Comparison of ENCODE assay signal across 8 cellular contexts in the genomic region with DNA sequence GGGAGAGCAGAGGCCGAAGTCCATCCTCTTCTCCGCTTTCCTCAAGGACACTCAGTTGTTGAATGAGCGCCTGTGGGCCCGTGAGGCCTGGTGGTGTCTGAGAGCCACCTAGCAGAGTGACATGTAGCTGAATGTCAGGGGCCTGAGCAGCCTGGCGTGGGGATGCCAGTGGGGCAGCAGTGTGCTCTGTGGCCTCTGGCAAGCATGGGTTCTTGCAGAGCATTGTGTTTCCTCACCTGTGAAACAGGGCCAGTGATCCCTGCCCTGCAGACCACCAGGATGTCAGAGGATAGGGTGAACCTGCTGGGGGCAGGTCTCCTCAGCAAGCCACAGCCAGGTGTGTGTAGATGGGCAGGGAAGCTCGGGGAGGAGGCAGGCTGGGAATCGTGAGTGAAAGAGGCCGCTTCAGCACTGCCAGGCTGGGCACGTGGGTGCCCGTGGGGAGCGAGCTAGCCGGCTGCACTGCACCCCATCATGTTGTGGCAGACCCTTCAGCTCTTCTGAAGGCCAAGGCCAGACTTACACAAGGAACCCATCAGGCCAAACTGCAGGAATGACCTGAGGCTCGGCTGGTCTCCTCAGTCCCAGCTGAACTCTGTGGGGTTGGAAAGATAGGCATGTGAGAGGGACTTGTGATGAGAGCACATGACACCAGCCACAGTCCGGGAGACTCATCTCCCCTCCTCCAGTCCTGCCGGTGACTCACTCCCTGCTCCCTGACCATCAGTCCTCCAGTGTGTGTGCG. TPM values are rescaled to one million over a fixed set of nuclear protein-coding genes. Genes with fewer than 3 reads are reported as not detected.
DNase-seq lines count a peak whose midpoint lies in the region; TF ChIP-seq lines count a peak whose summit lies in the region.

No MANE protein-coding gene starts in this region.

- no peak for TF ChIP-seq POLR2A in esophagus squamous epithelium (IDR thresholded peaks at IDR 0.05)

- H3K9me2 ChIP-seq in Karpas-422 (replicated peaks; ENCODE audit: insufficient read depth, low read length), result no peaks in the 10 kb centered on the region

- no peak overlapping the region for H2AFZ ChIP-seq in neural progenitor cell (replicated peaks)
- H2AFZ ChIP-seq in Karpas-422 (ENCODE audit: low read length), result no peak overlapping the region

- H3K9me3 Mint-ChIP-seq in neural progenitor cell, result no peaks in the 10 kb centered on the region

- POLR2A ChIA-PET in HEK293T (lab: Yijun Ruan, JAX), result interaction anchor here (0.9 to 1.1 kb wide), 2 partner anchors 15 to 50 kb away, joined by 3 to 4 read pairs; no protein-coding TSS in a partner anchor

- no peaks in the 10 kb centered on the region for H3K9me3 ChIP-seq in esophagus squamous epithelium
- H3K9me3 ChIP-seq in neural progenitor cell (ENCODE audit: low read depth), result no peaks in the 10 kb centered on the region
- H3K9me3 ChIP-seq in ascending aorta, result no peaks in the 10 kb centered on the region
- H3K9me3 ChIP-seq in Karpas-422 (ENCODE audit: low read length), result no peaks in the 10 kb centered on the region

- H3K4me1 Mint-ChIP-seq in neural progenitor cell, result peaks cover 82% of the 10 kb centered on the region

- H3K79me2 ChIP-seq in neural progenitor cell (ENCODE audit: low read depth) (peaks cover 100% of the 10 kb centered on the region), Karpas-422 (ENCODE audit: low read length) (peaks cover 99% of the 10 kb centered on the region)

- intact Hi-C loops in esophagus squamous epithelium (cut with DNase I) (no loop called here), ascending aorta (cut with DNase I) (no loop called here)

- CTCF ChIA-PET in HEK293T (lab: Yijun Ruan, JAX), result interaction anchor here (0.6 kb wide), 1 partner anchor 9 kb away, joined by 3 read pairs; no protein-coding TSS in a partner anchor

- no peak overlapping the region for H3K9ac ChIP-seq in neural progenitor cell
- H3K9ac ChIP-seq in Karpas-422 (ENCODE audit: low read length), result no peak overlapping the region

- H3K27ac Mint-ChIP-seq in neural progenitor cell, result no peak overlapping the region

- H3K4me3 ChIP-seq in esophagus squamous epithelium (peak overlapping the region in 1 of 4 donors; percentile 26), neural progenitor cell (no peak overlapping the region), ascending aorta (no peak overlapping the region), Karpas-422 (ENCODE audit: low read length) (no peak overlapping the region)

- peak; percentile 75 for DNase-seq in GM04503 (ENCODE audit: low read depth)
- peak; percentile 95 for DNase-seq in RPMI7951 (ENCODE audit: low read depth)
- DNase-seq in esophagus squamous epithelium (lab: John Stamatoyannopoulos, UW), result no peak
- no peak for DNase-seq in neural progenitor cell (ENCODE audit: low spot score)
- DNase-seq in ascending aorta (ENCODE audit: low spot score in 2 of 2), result no peak
- no peak for DNase-seq in D341Med (ENCODE audit: low spot score)
- no peak for DNase-seq in Karpas-422
- no peak for DNase-seq in HEK293T (ENCODE audit: extremely low spot score)

- H3K36me3 ChIP-seq in esophagus squamous epithelium (no peaks in the 10 kb centered on the region), neural progenitor cell (no peaks in the 10 kb centered on the region), ascending aorta (no peaks in the 10 kb centered on the region), Karpas-422 (ENCODE audit: insufficient read depth, low read length) (no peaks in the 10 kb centered on the region)

- peak overlapping the region; percentile 30 for H3K4me3 Mint-ChIP-seq in neural progenitor cell

- H4K20me1 ChIP-seq in neural progenitor cell (ENCODE audit: low read depth), result peaks cover 97% of the 10 kb centered on the region
- peaks cover 32% of the 10 kb centered on the region for H4K20me1 ChIP-seq in Karpas-422 (ENCODE audit: insufficient read depth, low read depth, low read length)

- peaks cover 7% of the 10 kb centered on the region for H3K27me3 Mint-ChIP-seq in neural progenitor cell (ENCODE audit: insufficient read depth, low read depth)

- H3K27me3 ChIP-seq in esophagus squamous epithelium (no peaks in the 10 kb centered on the region), neural progenitor cell (no peaks in the 10 kb centered on the region), ascending aorta (no peaks in the 10 kb centered on the region), Karpas-422 (ENCODE audit: low read length) (no peaks in the 10 kb centered on the region)

- H3K4me2 ChIP-seq in neural progenitor cell (no peak overlapping the region), Karpas-422 (ENCODE audit: low read depth, low read length, poor library complexity, severe bottlenecking) (no peak overlapping the region)

- peaks cover 5% of the 10 kb centered on the region for H3F3A ChIP-seq in neural progenitor cell (ENCODE audit: low read depth)

- peaks cover 14% of the 10 kb centered on the region for H3K36me3 Mint-ChIP-seq in neural progenitor cell

- no peak for TF ChIP-seq CTCF in esophagus squamous epithelium (IDR thresholded peaks at IDR 0.05)
- no peak for TF ChIP-seq CTCF in neural progenitor cell (IDR thresholded peaks at IDR 0.05)
- TF ChIP-seq CTCF in ascending aorta (IDR thresholded peaks at IDR 0.05), result no peak

- 45 to 55% methylated on average over 6 to 12 of the region's 16 CpGs for WGBS in esophagus squamous epithelium, 2 donors

- H3K27ac ChIP-seq in esophagus squamous epithelium (peak overlapping the region; percentile 76 to 87 (median 80)), neural progenitor cell (no peak overlapping the region), ascending aorta (no peak overlapping the region), Karpas-422 (ENCODE audit: low read length) (no peak overlapping the region)

- H3K4me1 ChIP-seq in esophagus squamous epithelium, result peaks cover 62 to 96% (median 81%) of the 10 kb centered on the region in 3 donors
- peaks cover 26% of the 10 kb centered on the region for H3K4me1 ChIP-seq in neural progenitor cell
- H3K4me1 ChIP-seq in ascending aorta, result peaks cover 9 to 22% of the 10 kb centered on the region in 2 donors
- peaks cover 30% of the 10 kb centered on the region for H3K4me1 ChIP-seq in Karpas-422 (ENCODE audit: low read length)

TF ChIP-seq in HEK293T, 16 proteins besides CTCF, POLR2A, EP300 and RAD21:
- TF ChIP-seq NFRKB (IDR thresholded peaks at IDR 0.05) (no peak), FOXA1 (IDR thresholded peaks at IDR 0.05) (no peak), HDGF (IDR thresholded peaks at IDR 0.05; ENCODE audit: borderline replicate concordance) (no peak), ARNT (IDR thresholded peaks at IDR 0.05) (no peak), LEF1 (IDR thresholded peaks at IDR 0.05; ENCODE audit: borderline replicate concordance) (no peak), L3MBTL2 (conservative IDR thresholded peaks at IDR 0.05) (no peak), TARDBP (IDR thresholded peaks at IDR 0.05) (no peak), FOXM1 (IDR thresholded peaks at IDR 0.05; ENCODE audit: borderline replicate concordance) (no peak), FOXK2 (IDR thresholded peaks at IDR 0.05) (no peak), CTBP1 (IDR thresholded peaks at IDR 0.05; ENCODE audit: borderline replicate concordance) (no peak), SUZ12 (IDR thresholded peaks at IDR 0.05) (no peak), SP1 (IDR thresholded peaks at IDR 0.05) (no peak), ZNF384 (IDR thresholded peaks at IDR 0.05) (no peak), ELF4 (IDR thresholded peaks at IDR 0.05) (no peak), BHLHE40 (IDR thresholded peaks at IDR 0.05; ENCODE audit: borderline replicate concordance) (no peak)
- TF ChIP-seq, protein P1, sequence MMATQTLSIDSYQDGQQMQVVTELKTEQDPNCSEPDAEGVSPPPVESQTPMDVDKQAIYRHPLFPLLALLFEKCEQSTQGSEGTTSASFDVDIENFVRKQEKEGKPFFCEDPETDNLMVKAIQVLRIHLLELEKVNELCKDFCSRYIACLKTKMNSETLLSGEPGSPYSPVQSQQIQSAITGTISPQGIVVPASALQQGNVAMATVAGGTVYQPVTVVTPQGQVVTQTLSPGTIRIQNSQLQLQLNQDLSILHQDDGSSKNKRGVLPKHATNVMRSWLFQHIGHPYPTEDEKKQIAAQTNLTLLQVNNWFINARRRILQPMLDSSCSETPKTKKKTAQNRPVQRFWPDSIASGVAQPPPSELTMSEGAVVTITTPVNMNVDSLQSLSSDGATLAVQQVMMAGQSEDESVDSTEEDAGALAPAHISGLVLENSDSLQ (IDR thresholded peaks at IDR 0.05), result no peak

RNA-seq across cellular contexts. Expression of a gene that starts 5.0 kb away (rescaled TPM):
- total RNA-seq in RPMI7951 (2014; rRNA removed; shearing (Covaris generic)), result 17.2 and 30.5 TPM in 2 replicates
- total RNA-seq in esophagus squamous epithelium (10 to 100 TPM; 25.1 to 35.5 (median 30.8) TPM), neural progenitor cell (ENCODE audit: low replicate concordance) (8.1 and 34.1 TPM in 2 replicates), ascending aorta (17.6 TPM)
- total RNA-seq in Karpas-422 (2014; rRNA removed; shearing (Covaris generic); ENCODE audit: low replicate concordance), result 8.0 and 21.0 TPM in 2 replicates

RNA-seq across cellular contexts. Expression of a gene that starts 18.9 kb away (rescaled TPM):
- 55.1 and 62.7 TPM in 2 replicates for total RNA-seq in RPMI7951 (2014; rRNA removed; shearing (Covaris generic))
- total RNA-seq in esophagus squamous epithelium (10 to 100 TPM; 22.3 to 28.0 (median 25.4) TPM), neural progenitor cell (ENCODE audit: low replicate concordance) (7.3 and 32.6 TPM in 2 replicates), ascending aorta (48.2 TPM)
- 85.2 and 91.1 TPM in 2 replicates for total RNA-seq in Karpas-422 (2014; rRNA removed; shearing (Covaris generic); ENCODE audit: low replicate concordance)

RNA-seq across cellular contexts. Expression of a gene that starts 21.7 kb away (rescaled TPM):
- total RNA-seq in RPMI7951 (2014; rRNA removed; shearing (Covaris generic)), result 0.48 and 0.59 TPM in 2 replicates
- total RNA-seq in esophagus squamous epithelium (10 to 100 TPM in 1 of 4 donors, 1 to 10 TPM in 3; 4.0 to 17.7 (median 4.5) TPM), neural progenitor cell (ENCODE audit: low replicate concordance) (0.53 TPM in 1 of 2 replicates, not detected in the other), ascending aorta (not detected)
- 3.9 and 4.7 TPM in 2 replicates for total RNA-seq in Karpas-422 (2014; rRNA removed; shearing (Covaris generic); ENCODE audit: low replicate concordance)

RNA-seq across cellular contexts. Expression of a gene that starts 59.1 kb away (rescaled TPM):
- 11.5 and 12.1 TPM in 2 replicates for total RNA-seq in RPMI7951 (2014; rRNA removed; shearing (Covaris generic))
- total RNA-seq in esophagus squamous epithelium, result 100 to 1,000 TPM in 1 of 4 donors, 10 to 100 TPM in 3; 46.4 to 122 (median 64.0) TPM
- 57.0 and 97.1 TPM in 2 replicates for total RNA-seq in neural progenitor cell (ENCODE audit: low replicate concordance)
- 103 TPM for total RNA-seq in ascending aorta
- total RNA-seq in Karpas-422 (2014; rRNA removed; shearing (Covaris generic); ENCODE audit: low replicate concordance), result 22.7 and 41.9 TPM in 2 replicates

Comparison
In these comparisons a context has a peak if more than half of its experiments do, and no peak if none do; other contexts are left out.
1. DNase-seq: peak in GM04503 (single experiment) and RPMI7951 (single experiment); none in esophagus squamous epithelium (single experiment), neural progenitor cell (single experiment), ascending aorta (0 of 2), D341Med (single experiment), Karpas-422 (single experiment) and HEK293T (single experiment).
2. H3K27ac ChIP-seq: peak in esophagus squamous epithelium (4 of 4); none in neural progenitor cell (single experiment), ascending aorta (0 of 2) and Karpas-422 (single experiment).